In the genomic region with DNA sequence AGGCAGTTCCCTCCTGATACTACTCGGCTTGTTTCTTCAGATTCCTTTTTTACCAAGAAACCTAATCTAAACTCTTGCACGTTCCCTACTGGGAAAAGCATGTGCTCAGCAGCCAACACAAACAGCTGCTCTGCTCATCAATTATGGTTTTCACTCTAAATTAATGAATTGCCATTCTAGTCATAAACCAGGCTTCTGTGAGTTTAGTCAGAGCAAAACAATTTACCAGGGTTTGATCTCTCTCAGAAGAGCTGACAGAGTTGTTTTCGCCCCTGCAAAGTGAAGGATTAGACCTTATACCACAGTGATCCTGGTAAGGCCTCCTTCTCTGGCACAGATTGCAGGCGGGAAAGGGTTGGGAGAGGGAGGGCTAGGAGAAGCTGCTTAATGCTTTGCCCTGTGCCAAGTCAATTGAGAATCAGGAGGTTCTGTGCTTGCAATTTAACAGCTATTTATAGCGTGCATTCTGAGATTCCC, we compare ENCODE assay signal across 23 cellular contexts. TPM values are rescaled to one million over a fixed set of nuclear protein-coding genes. Genes with fewer than 3 reads are reported as not detected.
A peak's percentile ranks its signal among the peaks of the same experiment; 100 is the strongest.
DNase-seq lines count a peak whose midpoint lies in the region; ATAC-seq and TF ChIP-seq lines count a peak whose summit lies in the region.
"Had no signal": no experiment of that assay in that cellular context is flagged by ENCODE, and none has a peak within 500 bp of the region (broad histone marks: within the 10 kb centered on the region; RNA-seq: fewer than 3 reads in every experiment).

No MANE protein-coding gene starts in this region.

- no peak for ATAC-seq in activated CD8-positive, alpha-beta memory T cell treated with anti-CD3 and anti-CD28 coated beads, Interleukin-2, amount 10 ng/mL, durations not matched to agents 7 days and 5 days
- ATAC-seq in upper lobe of right lung (peak; percentile 12), HG03520 (IDR thresholded peaks at IDR 0.05; ENCODE audit: unreplicated experiment) (no peak)
- ATAC-seq in activated T-cell treated with anti-CD3 and anti-CD28 coated beads, Interleukin-2, amount 50 U/mL, for 4 hours, result no peak
- ATAC-seq: GM12878, Panc1 had no signal

- no peaks in the 10 kb centered on the region for H3K36me3 ChIP-seq in upper lobe of right lung
- H3K36me3 ChIP-seq: upper lobe of left lung had no signal

- no peak overlapping the region for H3K27ac Mint-ChIP-seq in activated CD8-positive, alpha-beta memory T cell treated with anti-CD3 and anti-CD28 coated beads, Interleukin-2, amount 10 ng/mL, durations not matched to agents 7 days and 5 days
- H3K27ac Mint-ChIP-seq in nephron, result peak overlapping the region; percentile 68 to 87 (median 74)
- H3K27ac Mint-ChIP-seq: CD4-positive, alpha-beta T cell had no signal

- H3K36me3 Mint-ChIP-seq in activated CD8-positive, alpha-beta memory T cell treated with anti-CD3 and anti-CD28 coated beads, Interleukin-2, amount 10 ng/mL, durations not matched to agents 7 days and 5 days, result no peaks in the 10 kb centered on the region
- no peaks in the 10 kb centered on the region for H3K36me3 Mint-ChIP-seq in nephron (ENCODE audit: low read depth)
- no peaks in the 10 kb centered on the region for H3K36me3 Mint-ChIP-seq in activated T-cell treated with anti-CD3 and anti-CD28 coated beads, Interleukin-2, amount 50 U/mL, for 4 hours (ENCODE audit: insufficient read depth)

- H3K9me3 ChIP-seq in upper lobe of right lung, result no peaks in the 10 kb centered on the region
- H3K9me3 ChIP-seq: upper lobe of left lung had no signal

- H3K4me3 ChIP-seq in fibroblast of the aortic adventitia (ENCODE audit: low read depth, low read length) (no peak overlapping the region), upper lobe of right lung (no peak overlapping the region)
- H3K4me3 ChIP-seq: GM12878, hepatocyte, upper lobe of left lung had no signal

- H3K9me3 Mint-ChIP-seq in activated CD8-positive, alpha-beta memory T cell treated with anti-CD3 and anti-CD28 coated beads, Interleukin-2, amount 10 ng/mL, durations not matched to agents 7 days and 5 days (ENCODE audit: low read depth), result no peaks in the 10 kb centered on the region
- H3K9me3 Mint-ChIP-seq in nephron, result no peaks in the 10 kb centered on the region
- no peaks in the 10 kb centered on the region for H3K9me3 Mint-ChIP-seq in activated T-cell treated with anti-CD3 and anti-CD28 coated beads, Interleukin-2, amount 50 U/mL, for 4 hours
- H3K9me3 Mint-ChIP-seq: CD4-positive, alpha-beta T cell had no signal

- CTCF ChIA-PET in activated CD8-positive, alpha-beta memory T cell treated with anti-CD3 and anti-CD28 coated beads, Interleukin-2, amount 10 ng/mL, durations not matched to agents 7 days and 5 days (lab: Charles Lee), result no interaction called here

- peaks cover 1% of the 10 kb centered on the region for H3K4me1 Mint-ChIP-seq in activated CD8-positive, alpha-beta memory T cell treated with anti-CD3 and anti-CD28 coated beads, Interleukin-2, amount 10 ng/mL, durations not matched to agents 7 days and 5 days
- peaks cover 57% of the 10 kb centered on the region for H3K4me1 Mint-ChIP-seq in nephron
- H3K4me1 Mint-ChIP-seq in activated T-cell treated with anti-CD3 and anti-CD28 coated beads, Interleukin-2, amount 50 U/mL, for 4 hours (ENCODE audit: low read depth), result no peaks in the 10 kb centered on the region

- DNase-seq in activated CD8-positive, alpha-beta memory T cell treated with anti-CD3 and anti-CD28 coated beads for 24 hours, result peak; percentile 4
- DNase-seq in activated CD8-positive, alpha-beta memory T cell treated with anti-CD3 and anti-CD28 coated beads, Interleukin-2, amount 10 ng/mL, durations not matched to agents 7 days and 5 days, result no peak
- DNase-seq in fibroblast of the aortic adventitia (ENCODE audit: low read depth), result peak; percentile 33
- DNase-seq in upper lobe of right lung, result peak; percentile 21
- no peak for DNase-seq in activated T-cell treated with anti-CD3 and anti-CD28 coated beads, Interleukin-2, amount 50 U/mL, for 4 hours
- no peak for DNase-seq in NCI-H2107 (lab: John Stamatoyannopoulos, UW)
- DNase-seq: activated effector memory CD4-positive, alpha-beta T cell treated with anti-CD3 and anti-CD28 coated beads, Interleukin-2, amount 50 U/mL, for 16 hours; CD4-positive, alpha-beta T cell; dermis blood vessel endothelial cell; erythroblast; GOT3; NCI-H187 treated with DMSO at 0.1 percent for 48 hours; NCI-H526 treated with DMSO at 0.1 percent for 48 hours; stimulated activated CD4-positive, alpha-beta T cell treated with anti-CD3 and anti-CD28 coated beads, Interleukin-2, amount 100 ng/mL, for 48 hours; stimulated activated CD8-positive, alpha-beta memory T cell treated with anti-CD3 and anti-CD28 coated beads, Interleukin-4, amount 100 ng/mL, for 48 hours; upper lobe of left lung; WERI-Rb-1 had no signal

- H3K27ac ChIP-seq in upper lobe of right lung, result no peak overlapping the region
- H3K27ac ChIP-seq: hepatocyte, upper lobe of left lung, WERI-Rb-1 had no signal

- peaks cover 27% of the 10 kb centered on the region for H3K27me3 Mint-ChIP-seq in activated CD8-positive, alpha-beta memory T cell treated with anti-CD3 and anti-CD28 coated beads, Interleukin-2, amount 10 ng/mL, durations not matched to agents 7 days and 5 days
- peaks cover 13% of the 10 kb centered on the region for H3K27me3 Mint-ChIP-seq in nephron (ENCODE audit: low read depth)
- H3K27me3 Mint-ChIP-seq in activated T-cell treated with anti-CD3 and anti-CD28 coated beads, Interleukin-2, amount 50 U/mL, for 4 hours (ENCODE audit: low read depth), result peaks cover 22% of the 10 kb centered on the region

- H3K27me3 ChIP-seq in upper lobe of right lung, result no peaks in the 10 kb centered on the region
- H3K27me3 ChIP-seq: hepatocyte, upper lobe of left lung had no signal

- no peaks in the 10 kb centered on the region for H3K4me1 ChIP-seq in upper lobe of right lung
- H3K4me1 ChIP-seq: upper lobe of left lung had no signal

- no peak overlapping the region for H3K4me3 Mint-ChIP-seq in activated CD8-positive, alpha-beta memory T cell treated with anti-CD3 and anti-CD28 coated beads, Interleukin-2, amount 10 ng/mL, durations not matched to agents 7 days and 5 days
- peak overlapping the region in 2 of 3 experiments; percentile 4 to 15 for H3K4me3 Mint-ChIP-seq in nephron
- H3K4me3 Mint-ChIP-seq in activated T-cell treated with anti-CD3 and anti-CD28 coated beads, Interleukin-2, amount 50 U/mL, for 4 hours, result no peak overlapping the region
- H3K4me3 Mint-ChIP-seq: CD4-positive, alpha-beta T cell had no signal

- TF ChIP-seq CTCF in fibroblast of the aortic adventitia (IDR thresholded peaks at IDR 0.05; ENCODE audit: insufficient read depth, low read length) (no peak), nephron (IDR thresholded peaks at IDR 0.05; ENCODE audit: unreplicated experiment in 3 of 3) (no peak), upper lobe of right lung (IDR thresholded peaks at IDR 0.05) (no peak)

- intact Hi-C loops in upper lobe of right lung (cut with DNase I), result no loop called here

RNA-seq across cellular contexts. Expression of gene REEP1, which starts 57.2 kb away (rescaled TPM):
- under 1 TPM in 1 of 2 experiments, not detected in 1; 0.16 TPM for total RNA-seq in activated CD8-positive, alpha-beta memory T cell treated with anti-CD3 and anti-CD28 coated beads, Interleukin-2, amount 10 ng/mL, durations not matched to agents 7 days and 5 days
- total RNA-seq in fibroblast of the aortic adventitia (ENCODE audit: low replicate concordance), result 0.27 TPM in 1 of 2 replicates, not detected in the other
- 7.8 TPM for total RNA-seq in upper lobe of right lung
- under 1 TPM in 2 of 3 donors, not detected in 1; 0.13 to 0.35 TPM for total RNA-seq in activated T-cell treated with anti-CD3 and anti-CD28 coated beads, Interleukin-2, amount 50 U/mL, for 4 hours
- total RNA-seq: CD4-positive, alpha-beta T cell; HT1080 had no signal

Comparison
In these comparisons a context has a peak if more than half of its experiments do, and no peak if none do; other contexts are left out.
1. DNase-seq: peak in activated CD8-positive, alpha-beta memory T cell treated with anti-CD3 and anti-CD28 coated beads for 24 hours (single experiment), fibroblast of the aortic adventitia (single experiment) and upper lobe of right lung (single experiment); none in activated CD8-positive, alpha-beta memory T cell treated with anti-CD3 and anti-CD28 coated beads, Interleukin-2, amount 10 ng/mL, durations not matched to agents 7 days and 5 days (single experiment), activated T-cell treated with anti-CD3 and anti-CD28 coated beads, Interleukin-2, amount 50 U/mL, for 4 hours (single experiment) and NCI-H2107 (single experiment).
2. H3K4me3 Mint-ChIP-seq: peak in nephron (2 of 3); none in activated CD8-positive, alpha-beta memory T cell treated with anti-CD3 and anti-CD28 coated beads, Interleukin-2, amount 10 ng/mL, durations not matched to agents 7 days and 5 days (single experiment) and activated T-cell treated with anti-CD3 and anti-CD28 coated beads, Interleukin-2, amount 50 U/mL, for 4 hours (single experiment).